ENCODE assay signal across 33 cellular contexts in the genomic region with DNA sequence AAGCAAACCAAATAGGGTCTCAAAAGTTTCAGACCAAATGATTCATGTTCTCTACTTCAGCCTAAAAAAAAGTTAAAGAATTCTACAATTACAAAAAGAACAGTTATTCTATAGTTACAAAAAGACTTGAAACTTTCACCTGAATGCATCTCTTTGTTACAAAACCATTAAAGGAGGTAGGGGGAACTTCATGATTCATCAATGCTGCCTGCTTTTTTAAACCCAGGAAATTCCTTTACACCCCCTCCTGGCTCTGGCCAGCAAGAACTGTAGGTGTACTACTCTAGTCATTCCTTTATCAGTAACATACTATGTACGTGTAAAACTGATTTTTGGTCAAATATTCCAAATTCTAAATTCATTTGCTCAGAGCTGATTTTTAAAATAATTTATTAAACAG.
"Had no signal": no experiment of that assay in that cellular context is flagged by ENCODE, and none has a peak within 500 bp of the region (broad histone marks: within the 10 kb centered on the region; RNA-seq: fewer than 3 reads in every experiment).

No MANE protein-coding gene starts in this region.

- H3K4me3 Mint-ChIP-seq: activated B cell treated with CpG ODN at 0.5 μM for 24 hours; activated T-cell treated with anti-CD3 and anti-CD28 coated beads, Interleukin-2, amount 50 U/mL, for 72 hours; endodermal cell; mesothelial cell of epicardium; nephron progenitor cell; stimulated activated memory B cell treated with anti-CD40 and anti-IgM and Interleukin-4, amounts not matched to agents 10 μg/mL and 1 μg/mL and 100 μg/mL, for 72 hours; stimulated activated naive CD8-positive, alpha-beta T cell treated with anti-CD3 and anti-CD28 coated beads, Interleukin-15, amount 100 ng/mL, for 72 hours; T-cell; type B pancreatic cell had no signal

- ATAC-seq: activated naive CD4-positive, alpha-beta T cell treated with anti-CD3 and anti-CD28 coated beads, Interleukin-2, amount 50 U/mL, for 72 hours; activated T-cell treated with anti-CD3 and anti-CD28 coated beads, Interleukin-2, amount 50 U/mL, for 72 hours; left cardiac atrium; left ventricle myocardium superior; stimulated activated memory B cell treated with anti-CD40 and anti-IgM and Interleukin-4, amounts not matched to agents 10 μg/mL and 1 μg/mL and 100 μg/mL, for 72 hours; stimulated activated naive CD8-positive, alpha-beta T cell treated with anti-CD3 and anti-CD28 coated beads, Interleukin-15, amount 100 ng/mL, for 72 hours; T-cell had no signal

- H3K27ac ChIP-seq: adrenal gland, brain microvascular endothelial cell, esophagus squamous epithelium, neutrophil, ovary, prostate gland, right atrium auricular region, uterus had no signal

- H3K27ac Mint-ChIP-seq: activated B cell treated with CpG ODN at 0.5 μM for 24 hours; activated naive CD4-positive, alpha-beta T cell treated with anti-CD3 and anti-CD28 coated beads, Interleukin-2, amount 50 U/mL, for 72 hours; activated T-cell treated with anti-CD3 and anti-CD28 coated beads, Interleukin-2, amount 50 U/mL, for 72 hours; endodermal cell; mesothelial cell of epicardium; naive B cell; nephron progenitor cell; stimulated activated memory B cell treated with anti-CD40 and anti-IgM and Interleukin-4, amounts not matched to agents 10 μg/mL and 1 μg/mL and 100 μg/mL, for 72 hours; T-cell; type B pancreatic cell had no signal

- H3K9me3 ChIP-seq: adrenal gland, esophagus squamous epithelium, neutrophil, ovary, prostate gland, right atrium auricular region, uterus had no signal

- H3K9me3 Mint-ChIP-seq: activated B cell treated with CpG ODN at 0.5 μM for 24 hours; activated naive CD4-positive, alpha-beta T cell treated with anti-CD3 and anti-CD28 coated beads, Interleukin-2, amount 50 U/mL, for 72 hours; activated T-cell treated with anti-CD3 and anti-CD28 coated beads, Interleukin-2, amount 50 U/mL, for 72 hours; mesothelial cell of epicardium; naive B cell; stimulated activated memory B cell treated with anti-CD40 and anti-IgM and Interleukin-4, amounts not matched to agents 10 μg/mL and 1 μg/mL and 100 μg/mL, for 72 hours; stimulated activated naive CD8-positive, alpha-beta T cell treated with anti-CD3 and anti-CD28 coated beads, Interleukin-15, amount 100 ng/mL, for 72 hours; T-cell; type B pancreatic cell had no signal

- H3K4me2 ChIP-seq: smooth muscle cell had no signal

- H3K4me1 ChIP-seq: uterus had no signal

- H3K27me3 Mint-ChIP-seq: activated B cell treated with CpG ODN at 0.5 μM for 24 hours; naive B cell; stimulated activated memory B cell treated with anti-CD40 and anti-IgM and Interleukin-4, amounts not matched to agents 10 μg/mL and 1 μg/mL and 100 μg/mL, for 72 hours; stimulated activated naive CD8-positive, alpha-beta T cell treated with anti-CD3 and anti-CD28 coated beads, Interleukin-15, amount 100 ng/mL, for 72 hours; T-cell; type B pancreatic cell had no signal

- H3K36me3 ChIP-seq: adrenal gland, brain microvascular endothelial cell, neutrophil, ovary, prostate gland, right atrium auricular region, uterus had no signal

- H3K4me3 ChIP-seq: adrenal gland, esophagus squamous epithelium, ovary, prostate gland, right atrium auricular region, smooth muscle cell, uterus had no signal

- DNase-seq: activated B cell treated with CpG ODN at 0.5 μM for 24 hours; activated CD4-positive, alpha-beta T cell treated with anti-CD3 and anti-CD28 coated beads, Interleukin-2, amount 50 U/mL, for 4 hours; activated naive CD4-positive, alpha-beta T cell; activated T-cell treated with anti-CD3 and anti-CD28 coated beads for 4 hours; activated T-cell treated with anti-CD3 and anti-CD28 coated beads, Interleukin-2, amount 50 U/mL, for 72 hours; adrenal gland; aorta; brain microvascular endothelial cell; central memory CD4-positive, alpha-beta T cell; endodermal cell; esophagus squamous epithelium; left cardiac atrium; left ventricle myocardium superior; naive B cell; nephron progenitor cell; ovary; stimulated activated CD4-positive, alpha-beta T cell treated with anti-CD3 and anti-CD28 coated beads, Interleukin-1b, Interleukin-23, amount 100 ng/mL, for 48 hours; stimulated activated CD4-positive, alpha-beta T cell treated with anti-CD3 and anti-CD28 coated beads, Interleukin-4, amount 100 ng/mL, for 4 hours; stimulated activated CD8-positive, alpha-beta memory T cell treated with anti-CD3 and anti-CD28 coated beads, Interleukin-4, amount 100 ng/mL, for 48 hours; stimulated activated naive CD8-positive, alpha-beta T cell treated with anti-CD3 and anti-CD28 coated beads, Interleukin-15, amount 100 ng/mL, for 72 hours; substantia nigra; T-cell; uterus had no signal

- H3K27me3 ChIP-seq: adrenal gland, brain microvascular endothelial cell, esophagus squamous epithelium, neutrophil, ovary, right atrium auricular region, uterus had no signal

- FAIRE-seq: frontal cortex, islet of Langerhans had no signal

- H3K36me3 Mint-ChIP-seq: naive B cell had no signal
